In the genomic region with DNA sequence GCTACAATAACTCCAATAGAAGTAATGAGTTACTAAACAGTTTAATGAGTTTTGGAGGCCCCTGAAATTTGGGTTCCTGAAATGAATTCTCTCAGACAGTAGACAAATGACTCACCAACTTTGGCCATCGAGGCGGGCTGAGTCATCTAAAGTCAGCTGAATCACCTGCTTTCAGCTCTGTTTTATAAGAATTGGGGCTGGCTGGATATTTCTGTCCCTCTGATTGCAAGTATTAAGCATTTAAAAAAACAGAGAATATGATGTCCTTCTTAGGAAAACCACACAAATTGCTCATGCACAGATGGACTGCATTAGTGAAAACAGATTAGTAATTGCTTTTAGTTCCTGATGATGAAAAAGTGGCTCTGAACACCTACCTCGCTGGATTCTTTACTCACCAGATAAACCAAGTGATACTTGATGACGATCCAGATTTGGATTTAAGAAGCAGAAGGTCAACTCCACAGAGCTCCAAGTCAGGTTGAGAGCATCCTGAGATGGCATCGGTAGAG, we compare ENCODE assay signal across 8 cellular contexts.
A peak's percentile ranks its signal among the peaks of the same experiment; 100 is the strongest.
DNase-seq lines count a peak whose midpoint lies in the region; ATAC-seq and TF ChIP-seq lines count a peak whose summit lies in the region.

No MANE protein-coding gene starts in this region.

- H3K36me3 Mint-ChIP-seq in stimulated activated effector memory CD8-positive, alpha-beta T cell treated with anti-CD3 and anti-CD28 coated beads, Interleukin-12 subunit alpha, Interleukin-12 subunit beta, amount 100 ng/mL, for 72 hours = no peaks in the 10 kb centered on the region

- peak overlapping the region; percentile 43 for H3K4me3 Mint-ChIP-seq in stimulated activated effector memory CD8-positive, alpha-beta T cell treated with anti-CD3 and anti-CD28 coated beads, Interleukin-12 subunit alpha, Interleukin-12 subunit beta, amount 100 ng/mL, for 72 hours

- H3K27ac Mint-ChIP-seq in stimulated activated effector memory CD8-positive, alpha-beta T cell treated with anti-CD3 and anti-CD28 coated beads, Interleukin-12 subunit alpha, Interleukin-12 subunit beta, amount 100 ng/mL, for 72 hours = peak overlapping the region; percentile 79

- TF ChIP-seq POLR2A in GM18505 (IDR thresholded peaks at IDR 0.05; ENCODE audit: borderline replicate concordance, extremely low read depth, insufficient read depth, insufficient read length) = no peak

- H3K9me3 Mint-ChIP-seq in stimulated activated effector memory CD8-positive, alpha-beta T cell treated with anti-CD3 and anti-CD28 coated beads, Interleukin-12 subunit alpha, Interleukin-12 subunit beta, amount 100 ng/mL, for 72 hours = peaks cover 4% of the 10 kb centered on the region

- peaks cover 24% of the 10 kb centered on the region for H3K4me1 Mint-ChIP-seq in stimulated activated effector memory CD8-positive, alpha-beta T cell treated with anti-CD3 and anti-CD28 coated beads, Interleukin-12 subunit alpha, Interleukin-12 subunit beta, amount 100 ng/mL, for 72 hours

- DNase-seq in NOMO-1 (lab: John Stamatoyannopoulos, UW; ENCODE audit: unreplicated experiment in 2 of 2) = peak; percentile 61 to 84
- peak; percentile 6 for DNase-seq in activated naive CD8-positive, alpha-beta T cell treated with anti-CD3 and anti-CD28 coated beads, Interleukin-2, amount 50 U/mL, for 16 hours (ENCODE audit: low read depth, low spot score)
- DNase-seq in kidney glomerular epithelial cell (lab: John Stamatoyannopoulos, UW) = peak; percentile 99
- peak; percentile 23 to 75 for DNase-seq in stimulated activated effector memory CD8-positive, alpha-beta T cell treated with anti-CD3 and anti-CD28 coated beads, Interleukin-12 subunit alpha, Interleukin-12 subunit beta, amount 100 ng/mL, for 72 hours (ENCODE audit: low spot score in 2 of 2)
- no peak for DNase-seq in NCI-H1417 treated with DMSO at 0.1 percent for 48 hours (lab: John Stamatoyannopoulos, UW)
- DNase-seq in KG1 (lab: John Stamatoyannopoulos, UW) = no peak

- ATAC-seq in GM18505 (IDR thresholded peaks at IDR 0.05; ENCODE audit: unreplicated experiment) = peak; percentile 87
- ATAC-seq in HG02623 (IDR thresholded peaks at IDR 0.05; ENCODE audit: unreplicated experiment) = peak; percentile 93
- peak; percentile 96 for ATAC-seq in stimulated activated effector memory CD8-positive, alpha-beta T cell treated with anti-CD3 and anti-CD28 coated beads, Interleukin-12 subunit alpha, Interleukin-12 subunit beta, amount 100 ng/mL, for 72 hours

Comparison
In these comparisons a context has a peak if more than half of its experiments do, and no peak if none do; other contexts are left out.
1. DNase-seq: peak in NOMO-1 (2 of 2), activated naive CD8-positive, alpha-beta T cell treated with anti-CD3 and anti-CD28 coated beads, Interleukin-2, amount 50 U/mL, for 16 hours (single experiment), kidney glomerular epithelial cell (single experiment) and stimulated activated effector memory CD8-positive, alpha-beta T cell treated with anti-CD3 and anti-CD28 coated beads, Interleukin-12 subunit alpha, Interleukin-12 subunit beta, amount 100 ng/mL, for 72 hours (2 of 2); none in NCI-H1417 treated with DMSO at 0.1 percent for 48 hours (single experiment) and KG1 (single experiment).
2. Peak in every context shown above with its lines, with median percentiles within 50 percentile points of each other: ATAC-seq.